In the genomic region with DNA sequence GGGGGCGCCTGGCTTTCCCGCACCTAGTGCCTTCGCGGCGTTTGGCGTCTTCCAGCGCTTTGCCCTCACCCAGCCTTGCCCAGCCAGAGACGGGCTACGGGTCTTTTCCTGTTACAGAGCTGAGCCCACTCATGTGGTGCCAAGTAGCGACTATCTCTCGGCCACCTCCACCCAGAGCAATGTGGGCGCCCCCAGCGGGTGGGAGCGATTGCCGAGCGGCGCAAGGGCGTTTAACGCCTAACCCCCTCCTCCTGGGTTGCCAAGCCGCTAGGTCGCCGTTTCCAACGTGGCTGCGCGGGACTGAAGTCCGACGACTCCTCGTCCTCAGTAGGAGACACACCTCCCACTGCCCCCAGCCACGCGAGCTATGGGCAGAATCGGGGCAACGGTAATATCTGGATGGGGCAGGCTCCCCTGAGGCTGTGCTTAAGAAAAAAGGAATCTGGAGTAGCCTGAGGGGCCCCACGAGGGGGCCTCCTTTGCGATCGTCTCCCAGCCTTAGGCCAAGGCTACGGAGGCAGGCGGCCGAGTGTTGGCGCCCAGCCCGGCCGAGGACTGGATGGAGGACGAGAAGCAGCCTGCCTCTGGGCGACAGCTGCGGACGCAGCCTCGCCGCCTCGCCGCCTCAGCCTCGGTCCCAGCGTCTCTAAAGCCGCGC, we compare ENCODE assay signal across 17 cellular contexts. TPM values are rescaled to one million over a fixed set of nuclear protein-coding genes. Genes with fewer than 3 reads are reported as not detected.
DNase-seq lines count a peak whose midpoint lies in the region; ATAC-seq and TF ChIP-seq lines count a peak whose summit lies in the region.
"Had no signal": no experiment of that assay in that cellular context is flagged by ENCODE, and none has a peak within 500 bp of the region (broad histone marks: within the 10 kb centered on the region; RNA-seq: fewer than 3 reads in every experiment).

No MANE protein-coding gene starts in this region.

- CTCF ChIA-PET in Calu3 (lab: Charles Lee) = interaction anchor here (1.0 kb wide), 1 partner anchor 42 kb away, joined by 3 read pairs; no protein-coding TSS in a partner anchor
- CTCF ChIA-PET in IMR-90 (lab: Yijun Ruan, JAX) = no interaction called here
- CTCF ChIA-PET in PC-9 (lab: Charles Lee) = interaction anchor here (0.7 kb wide), 1 partner anchor 100 kb away, joined by 3 read pairs; no protein-coding TSS in a partner anchor

- no peak overlapping the region for H2BK5ac ChIP-seq in IMR-90 (ENCODE audit: low read depth, low read length, poor library complexity, severe bottlenecking)

- H3K36me3 ChIP-seq in IMR-90 (ENCODE audit: control insufficient read depth, insufficient read depth, low read length) (no peaks in the 10 kb centered on the region), left ventricle myocardium inferior (no peaks in the 10 kb centered on the region), PC-9 (ENCODE audit: low read depth) (no peaks in the 10 kb centered on the region), vagina (no peaks in the 10 kb centered on the region)
- H3K36me3 ChIP-seq: BE2C had no signal

- H3K4me2 ChIP-seq in IMR-90 (ENCODE audit: low read depth, low read length) (no peak overlapping the region; the same call in 1 of the 2 replicates), PC-9 (no peak overlapping the region)

- H3K56ac ChIP-seq in IMR-90 (ENCODE audit: extremely low read depth, insufficient read depth, low read length) = no peak overlapping the region

- no peak for ATAC-seq in IMR-90 (ENCODE audit: low read depth)
- ATAC-seq in activated naive CD8-positive, alpha-beta T cell treated with anti-CD3 and anti-CD28 coated beads, Interleukin-2, amount 50 U/mL, for 24 hours = no peak

- H4K5ac ChIP-seq in IMR-90 (ENCODE audit: low read depth, low read length) = no peak overlapping the region

- H3K27ac ChIP-seq in IMR-90 (ENCODE audit: insufficient read depth, low read length) = no peak overlapping the region
- H3K27ac ChIP-seq in left ventricle myocardium inferior (replicated peaks) = no peak overlapping the region
- H3K27ac ChIP-seq in PC-9 = no peak overlapping the region
- no peak overlapping the region for H3K27ac ChIP-seq in vagina

- no peak overlapping the region for H3K14ac ChIP-seq in IMR-90 (replicated peaks; ENCODE audit: low read depth, low read length)

- H3K4me1 ChIP-seq in IMR-90 (ENCODE audit: control insufficient read depth, insufficient read depth, low read length) (peaks cover 3% of the 10 kb centered on the region; the same call in 1 of the 2 replicates), left ventricle myocardium inferior (peaks cover 54% of the 10 kb centered on the region), PC-9 (replicated peaks; ENCODE audit: insufficient read depth) (no peaks in the 10 kb centered on the region), vagina (peaks cover 55% of the 10 kb centered on the region)
- H3K4me1 ChIP-seq: BE2C had no signal

- no peak overlapping the region for H3K27ac Mint-ChIP-seq in Calu3 (ENCODE audit: unreplicated experiment)
- H3K27ac Mint-ChIP-seq in activated naive CD8-positive, alpha-beta T cell treated with anti-CD3 and anti-CD28 coated beads, Interleukin-2, amount 50 U/mL, for 24 hours = no peak overlapping the region
- H3K27ac Mint-ChIP-seq: dendritic cell treated with granulocyte-macrophage colony-stimulating factor and Interleukin-4, amounts not matched to agents 40 ng/mL and 50 ng/mL, for 4 days; T-helper 1 cell treated with Interleukin-12 subunit alpha and Interleukin-12 subunit beta and Interleukin-4 antibody, amounts not matched to agents 30 μg/mL and 1 μg/mL, for 36 hours had no signal

- H3K9me1 ChIP-seq in IMR-90 (ENCODE audit: insufficient read depth, low read length) = no peaks in the 10 kb centered on the region

- no peaks in the 10 kb centered on the region for H3K9me2 ChIP-seq in PC-9 (ENCODE audit: insufficient read depth)

- H4K20me1 ChIP-seq in IMR-90 (ENCODE audit: insufficient read depth, low read length) (peaks cover 5% of the 10 kb centered on the region), PC-9 (ENCODE audit: insufficient read depth) (no peaks in the 10 kb centered on the region)

- H2AK9ac ChIP-seq in IMR-90 (replicated peaks; ENCODE audit: low read depth, low read length, poor library complexity) = no peak overlapping the region

- no peak overlapping the region for H2BK15ac ChIP-seq in IMR-90 (ENCODE audit: low read depth, low read length)

- no peaks in the 10 kb centered on the region for H3K79me1 ChIP-seq in IMR-90 (ENCODE audit: low read depth in 1 of 2, low read length in 2 of 2)

- no peak overlapping the region for H4K8ac ChIP-seq in IMR-90 (ENCODE audit: low read depth in 2 of 2, low read length in 2 of 2)

- no peak overlapping the region for H2BK120ac ChIP-seq in IMR-90 (ENCODE audit: low read depth, low read length)

- dilution Hi-C loops in IMR-90 (cut with HindIII; ENCODE audit: low sequenced_read_pairs, unreplicated experiment) = no loop called here

- peak overlapping the region; percentile 57 for H2AFZ ChIP-seq in IMR-90 (replicated peaks; ENCODE audit: low read length, poor library complexity)
- H2AFZ ChIP-seq in PC-9 = no peak overlapping the region

- TF ChIP-seq RAD21 in IMR-90 (IDR thresholded peaks at IDR 0.05; ENCODE audit: low read length) = no peak

- H3K9me3 Mint-ChIP-seq in Calu3 (ENCODE audit: low read depth, unreplicated experiment) = no peaks in the 10 kb centered on the region
- H3K9me3 Mint-ChIP-seq in activated naive CD8-positive, alpha-beta T cell treated with anti-CD3 and anti-CD28 coated beads, Interleukin-2, amount 50 U/mL, for 24 hours = no peaks in the 10 kb centered on the region
- H3K9me3 Mint-ChIP-seq: dendritic cell treated with granulocyte-macrophage colony-stimulating factor and Interleukin-4, amounts not matched to agents 40 ng/mL and 50 ng/mL, for 4 days; T-helper 1 cell treated with Interleukin-12 subunit alpha and Interleukin-12 subunit beta and Interleukin-4 antibody, amounts not matched to agents 30 μg/mL and 1 μg/mL, for 36 hours had no signal

- peak overlapping the region; percentile 36 for H3K4me3 Mint-ChIP-seq in Calu3 (ENCODE audit: low read depth, unreplicated experiment)
- no peak overlapping the region for H3K4me3 Mint-ChIP-seq in activated naive CD8-positive, alpha-beta T cell treated with anti-CD3 and anti-CD28 coated beads, Interleukin-2, amount 50 U/mL, for 24 hours
- H3K4me3 Mint-ChIP-seq: dendritic cell treated with granulocyte-macrophage colony-stimulating factor and Interleukin-4, amounts not matched to agents 40 ng/mL and 50 ng/mL, for 4 days; T-helper 1 cell treated with Interleukin-12 subunit alpha and Interleukin-12 subunit beta and Interleukin-4 antibody, amounts not matched to agents 30 μg/mL and 1 μg/mL, for 36 hours had no signal

- H3K23ac ChIP-seq in IMR-90 (ENCODE audit: low read depth, low read length) = no peak overlapping the region

- H3K4me1 Mint-ChIP-seq in Calu3 (ENCODE audit: low read depth, unreplicated experiment) = peaks cover 7% of the 10 kb centered on the region
- H3K4me1 Mint-ChIP-seq in activated naive CD8-positive, alpha-beta T cell treated with anti-CD3 and anti-CD28 coated beads, Interleukin-2, amount 50 U/mL, for 24 hours = peaks cover 26% of the 10 kb centered on the region

- H3K27me3 ChIP-seq in IMR-90 (ENCODE audit: control insufficient read depth, insufficient read depth, low read length) (peaks cover 97% of the 10 kb centered on the region), left ventricle myocardium inferior (ENCODE audit: low read depth) (peaks cover 100% of the 10 kb centered on the region), PC-9 (ENCODE audit: insufficient read depth, low read depth) (peaks cover 8% of the 10 kb centered on the region; the same call in 1 of the 2 replicates), vagina (peaks cover 28% of the 10 kb centered on the region)
- H3K27me3 ChIP-seq: BE2C had no signal

- TF ChIP-seq POLR2A in IMR-90 (IDR thresholded peaks at IDR 0.05; ENCODE audit: low read depth, low read length) (no peak), vagina (IDR thresholded peaks at IDR 0.05) (no peak)

- no peak overlapping the region for H3K18ac ChIP-seq in IMR-90 (ENCODE audit: low read depth, low read length)

- H3F3A ChIP-seq in PC-9 (ENCODE audit: insufficient read depth, low read depth) = no peaks in the 10 kb centered on the region

- H3K4me3 ChIP-seq in IMR-90 (ENCODE audit: insufficient read depth, low read depth, low read length) = no peak overlapping the region
- peak overlapping the region; percentile 53 for H3K4me3 ChIP-seq in left ventricle myocardium inferior
- H3K4me3 ChIP-seq in PC-9 = no peak overlapping the region
- H3K4me3 ChIP-seq in vagina = peak overlapping the region in 1 of 2 donors; percentile 14

- H2AK5ac ChIP-seq in IMR-90 (ENCODE audit: low read depth, low read length) = no peak overlapping the region

- TF ChIP-seq CTCF in Calu3 (IDR thresholded peaks at IDR 0.05; ENCODE audit: unreplicated experiment) (no peak), IMR-90 (conservative IDR thresholded peaks at IDR 0.05; ENCODE audit: low read depth, low read length) (no peak), left ventricle myocardium inferior (IDR thresholded peaks at IDR 0.05; ENCODE audit: borderline replicate concordance) (no peak), PC-9 (conservative IDR thresholded peaks at IDR 0.05) (no peak), vagina (IDR thresholded peaks at IDR 0.05) (no peak)

- in situ Hi-C loops in IMR-90 (cut with MboI; ENCODE audit: low sequenced_read_pairs) = no loop called here

- POLR2A ChIA-PET in IMR-90 (lab: Charles Lee; ENCODE audit: unreplicated experiment) = no interaction called here
- POLR2A ChIA-PET in PC-9 (lab: Charles Lee; ENCODE audit: unreplicated experiment) = no interaction called here

- no peak overlapping the region for H3K9ac ChIP-seq in IMR-90 (ENCODE audit: low read depth, low read length)

- H3K79me2 ChIP-seq in PC-9 (ENCODE audit: low read depth) = no peaks in the 10 kb centered on the region

- BruUV-seq in Calu3 (replicated peaks; lab: Mats Ljungman, UMichigan) (no TSS peak), IMR-90 (replicated peaks; lab: Mats Ljungman, UMichigan) (no TSS peak), PC-9 (replicated peaks; lab: Mats Ljungman, UMichigan) (no TSS peak)

- peaks cover 16% of the 10 kb centered on the region for H3K36me3 Mint-ChIP-seq in Calu3 (ENCODE audit: insufficient read depth, unreplicated experiment)
- no peaks in the 10 kb centered on the region for H3K36me3 Mint-ChIP-seq in activated naive CD8-positive, alpha-beta T cell treated with anti-CD3 and anti-CD28 coated beads, Interleukin-2, amount 50 U/mL, for 24 hours (ENCODE audit: low read depth)

- peaks cover 16% of the 10 kb centered on the region for H3K27me3 Mint-ChIP-seq in Calu3 (ENCODE audit: unreplicated experiment)
- peaks cover 79% of the 10 kb centered on the region for H3K27me3 Mint-ChIP-seq in activated naive CD8-positive, alpha-beta T cell treated with anti-CD3 and anti-CD28 coated beads, Interleukin-2, amount 50 U/mL, for 24 hours

- intact Hi-C loops in Calu3 (cut with micrococcal nuclease; ENCODE audit: unreplicated experiment) (no loop called here), IMR-90 (cut with micrococcal nuclease) (no loop called here), left ventricle myocardium inferior (cut with micrococcal nuclease) (no loop called here), PC-9 (cut with micrococcal nuclease; ENCODE audit: unreplicated experiment) (no loop called here), vagina (cut with DNase I) (no loop called here)

- WGBS in IMR-90 (ENCODE audit: extremely low coverage in 2 of 2, insufficient read length in 1 of 2), 2 experiments = 4% methylated on average over 16 of the region's 53 CpGs; no CpG with 5 or more reads in 1 of the 2 experiments

- H4K91ac ChIP-seq in IMR-90 (ENCODE audit: insufficient read depth, low read depth, low read length) = no peak overlapping the region

- H3K9me3 ChIP-seq in IMR-90 (ENCODE audit: control insufficient read depth, insufficient read depth, low read length) (peaks cover 9% of the 10 kb centered on the region; the same call in 1 of the 2 replicates), left ventricle myocardium inferior (replicated peaks) (no peaks in the 10 kb centered on the region), PC-9 (ENCODE audit: insufficient read depth, low read depth) (no peaks in the 10 kb centered on the region), vagina (no peaks in the 10 kb centered on the region)
- H3K9me3 ChIP-seq: BE2C had no signal

- no peak overlapping the region for H2BK20ac ChIP-seq in IMR-90 (ENCODE audit: low read depth, low read length)

- DNase-seq in Calu3 = no peak
- no peak for DNase-seq in IMR-90
- DNase-seq in left ventricle myocardium inferior = peak; percentile 38
- peak; percentile 69 for DNase-seq in retina
- DNase-seq in PC-9 = no peak
- DNase-seq in A172 (ENCODE audit: low spot score) = no peak
- no peak for DNase-seq in activated naive CD8-positive, alpha-beta T cell treated with anti-CD3 and anti-CD28 coated beads, Interleukin-2, amount 50 U/mL, for 24 hours
- DNase-seq in vagina (ENCODE audit: extremely low spot score in 2 of 2) = no peak
- DNase-seq: activated gamma-delta T cell treated with Interleukin-2 at 50 U/mL for 16 hours, BE2C, HCEC 1CT, NCI-H2227 treated with DMSO at 0.1 percent for 48 hours had no signal

- no peak overlapping the region for H3K4ac ChIP-seq in IMR-90 (ENCODE audit: low read depth, low read length)

RNA-seq across cellular contexts. Expression of a gene that starts 5.8 kb away (rescaled TPM):
- total RNA-seq in Calu3 (2022) = 6.0 and 6.5 TPM in 2 replicates
- total RNA-seq in IMR-90 (2012; rRNA removed) = not detected in 2 replicates
- polyA plus RNA-seq in IMR-90 (2012; rRNA removed) = not detected in 2 replicates
- polyA plus RNA-seq in IMR-90 (2012; cell fraction: cytosol; rRNA removed) = not detected in 2 replicates
- polyA plus RNA-seq in IMR-90 (2012; cell fraction: nucleus; rRNA removed; ENCODE audit: low replicate concordance) = not detected in 2 replicates
- not detected for total RNA-seq in left ventricle myocardium inferior
- not detected in 2 replicates for total RNA-seq in PC-9 (2021)
- not detected in 2 replicates for total RNA-seq in A172 (2014; rRNA removed; shearing (Covaris generic))
- total RNA-seq in vagina = not detected
- total RNA-seq: liver, OCI-LY7, omental fat pad had no signal
- polyA plus RNA-seq: liver had no signal

Comparison
In these comparisons a context has a peak if more than half of its experiments do, and no peak if none do; other contexts are left out.
1. DNase-seq: peak in left ventricle myocardium inferior (single experiment) and retina (single experiment); none in Calu3 (single experiment), IMR-90 (single experiment), PC-9 (0 of 2), A172 (single experiment), activated naive CD8-positive, alpha-beta T cell treated with anti-CD3 and anti-CD28 coated beads, Interleukin-2, amount 50 U/mL, for 24 hours (single experiment) and vagina (0 of 2).